Comparison of ENCODE assay signal across 19 cellular contexts in genomic region chr5:150532996-150533395, GRCh38. TPM values are rescaled to one million over a fixed set of nuclear protein-coding genes. Genes with fewer than 3 reads are reported as not detected.
DNase-seq lines count a peak whose midpoint lies in the region; ATAC-seq, FAIRE-seq and TF ChIP-seq lines count a peak whose summit lies in the region.
"Had no signal": no experiment of that assay in that cellular context is flagged by ENCODE, and none has a peak within 500 bp of the region (broad histone marks: within the 10 kb centered on the region; RNA-seq: fewer than 3 reads in every experiment).

No MANE protein-coding gene starts in this region.

- CTCF ChIA-PET in HepG2 (lab: Yijun Ruan, JAX; ENCODE audit: low intra/inter-chr PET ratio, low total read pairs): no interaction called here

- peaks cover 2 to 42% (median 11%) of the 10 kb centered on the region in 4 donors for H3K4me1 ChIP-seq in liver (ENCODE audit: control insufficient read depth in 4 of 4, insufficient read depth in 4 of 4, low read length in 3 of 4)
- H3K4me1 ChIP-seq in HepG2 (ENCODE audit: insufficient read depth, low read length): peaks cover 12% of the 10 kb centered on the region
- H3K4me1 ChIP-seq in right cardiac atrium (ENCODE audit: control insufficient read depth, insufficient read depth, low read length): peaks cover 5% of the 10 kb centered on the region
- peaks cover 26% of the 10 kb centered on the region for H3K4me1 ChIP-seq in ovary (ENCODE audit: insufficient read depth)
- peaks cover 0 to 10% (median 2%) of the 10 kb centered on the region in 4 donors for H3K4me1 ChIP-seq in transverse colon

- POLR2A ChIA-PET in HepG2 (lab: Yijun Ruan, JAX): no interaction called here

- H3K9ac ChIP-seq in liver (ENCODE audit: low read depth in 1 of 2, low read length in 2 of 2) (no peak overlapping the region), HepG2 (ENCODE audit: insufficient read depth, low read depth, low read length) (no peak overlapping the region)
- H3K9ac ChIP-seq: KMS-11 had no signal

- in situ Hi-C loops in HepG2 (cut with HindIII; ENCODE audit: extremely low pct_ligation_motif_present, low pct_unique_long_range_greater_than_20kb) (no loop called here), transverse colon (cut with MboI; ENCODE audit: low pct_ligation_motif_present in 1 of 4, low pct_unique_long_range_greater_than_20kb in 1 of 4, low sequenced_read_pairs in 3 of 4) (loop anchor here in 1 of 4 donors (10.0 kb wide), 1 partner anchor 78 kb away; no protein-coding TSS in a partner anchor)

- no peaks in the 10 kb centered on the region for H3K27me3 ChIP-seq in liver (ENCODE audit: control insufficient read depth in 4 of 4, insufficient read depth in 4 of 4, low read length in 3 of 4)
- H3K27me3 ChIP-seq in HepG2 (ENCODE audit: control insufficient read depth in 1 of 2, insufficient read depth in 2 of 2, low read length in 2 of 2): no peaks in the 10 kb centered on the region
- no peaks in the 10 kb centered on the region for H3K27me3 ChIP-seq in right cardiac atrium (ENCODE audit: control insufficient read depth, insufficient read depth)
- no peaks in the 10 kb centered on the region for H3K27me3 ChIP-seq in ovary
- H3K27me3 ChIP-seq in transverse colon: no peaks in the 10 kb centered on the region

- H3K4me3 ChIP-seq in liver (ENCODE audit: low read depth in 1 of 3, low read length in 3 of 3) (no peak overlapping the region), HepG2 (replicated peaks in 1 of 3; ENCODE audit: insufficient read depth in 1 of 3, low read depth in 2 of 3, low read length in 3 of 3) (no peak overlapping the region), right cardiac atrium (ENCODE audit: low read length) (no peak overlapping the region), ovary (no peak overlapping the region), transverse colon (no peak overlapping the region)
- H3K4me3 ChIP-seq: GM12878, GM23338 had no signal

- no peak overlapping the region for H2AFZ ChIP-seq in HepG2 (ENCODE audit: low read length)
- H2AFZ ChIP-seq: GM23338 had no signal

- DNase-seq in HepG2 (ENCODE audit: low spot score): no peak
- DNase-seq in right cardiac atrium: no peak
- no peak for DNase-seq in ovary
- peak; percentile 41 for DNase-seq in transverse colon
- no peak for DNase-seq in NCI-H526 (lab: John Stamatoyannopoulos, UW)
- no peak for DNase-seq in activated CD8-positive, alpha-beta memory T cell treated with anti-CD3 and anti-CD28 coated beads for 24 hours
- no peak for DNase-seq in NOMO-1 treated with dmso at 0.1 percent for 144 hours (lab: John Stamatoyannopoulos, UW; ENCODE audit: unreplicated experiment)
- DNase-seq: 8988T, C1 segment of cervical spinal cord, GDM1, NCI-H1436 treated with DMSO at 0.1 percent for 48 hours, NCI-H2081, NCI-H510A, NCI-H82 had no signal

- TF ChIP-seq RAD21 in liver (IDR thresholded peaks at IDR 0.05): no peak
- no peak for TF ChIP-seq RAD21 in HepG2 (CRISPR knock-in tag; IDR thresholded peaks at IDR 0.05)

- no peaks in the 10 kb centered on the region for H4K20me1 ChIP-seq in HepG2 (ENCODE audit: insufficient read depth, low read length)

- FAIRE-seq in HepG2 (lab: Jason Lieb, UNC): no peak
- FAIRE-seq: GM12878 had no signal

- no TSS peak for BruUV-seq in HepG2 (replicated peaks; lab: Mats Ljungman, UMichigan)

- 72% methylated on average over 5 of the region's 5 CpGs for WGBS in liver
- WGBS in HepG2 (ENCODE audit: low lambda C conversion rate): 100% methylated on average over 4 of the region's 5 CpGs
- WGBS in right cardiac atrium: 63% methylated on average over 5 of the region's 5 CpGs
- WGBS in ovary, 3 donors: 75 to 89% (median 85%) methylated on average over 5 of the region's 5 CpGs
- 79% methylated on average over 5 of the region's 5 CpGs; no CpG with 5 or more reads in 1 of the 2 donors for WGBS in transverse colon (ENCODE audit: low coverage in 1 of 2), 2 donors

- no peaks in the 10 kb centered on the region for H3K79me2 ChIP-seq in HepG2 (ENCODE audit: insufficient read depth, low read length)

- TF ChIP-seq EP300 in HepG2 (IDR thresholded peaks at IDR 0.05; ENCODE audit: low read depth in 2 of 2, low read length in 2 of 2): no peak
- TF ChIP-seq EP300 in HepG2 (CRISPR knock-in tag; IDR thresholded peaks at IDR 0.05; ENCODE audit: borderline replicate concordance): no peak
- TF ChIP-seq EP300 in ovary (IDR thresholded peaks at IDR 0.05): no peak
- TF ChIP-seq EP300 in transverse colon (IDR thresholded peaks at IDR 0.05; ENCODE audit: low read depth): no peak

- ATAC-seq in HepG2 (no peak), right cardiac atrium (peak; percentile 50 to 59)
- ATAC-seq: GM12878, GM23338, HCT116 had no signal

- H3K9me3 ChIP-seq in liver (ENCODE audit: control insufficient read depth in 4 of 4, low read length in 3 of 4) (no peaks in the 10 kb centered on the region), HepG2 (ENCODE audit: low read length) (no peaks in the 10 kb centered on the region), right cardiac atrium (ENCODE audit: control insufficient read depth, low read length) (no peaks in the 10 kb centered on the region), ovary (no peaks in the 10 kb centered on the region), transverse colon (no peaks in the 10 kb centered on the region)

- intact Hi-C loops in HepG2 (cut with micrococcal nuclease; ENCODE audit: unreplicated experiment): no loop called here
- intact Hi-C loops in right cardiac atrium (cut with DNase I): no loop called here
- intact Hi-C loops in ovary (cut with DNase I): no loop called here
- intact Hi-C loops in transverse colon (cut with DNase I; ENCODE audit: low total_unique reads): no loop called here

- TF ChIP-seq POLR2A in HepG2 (IDR thresholded peaks at IDR 0.05; ENCODE audit: insufficient read depth in 1 of 2, low read depth in 2 of 2, low read length in 2 of 2) (no peak), ovary (IDR thresholded peaks at IDR 0.05) (no peak), transverse colon (IDR thresholded peaks at IDR 0.05) (no peak)

- H3K27ac ChIP-seq in liver (ENCODE audit: low read depth in 1 of 2, low read length in 2 of 2) (peak overlapping the region; percentile 40 to 48), HepG2 (ENCODE audit: extremely low read length, insufficient read depth, low read length) (no peak overlapping the region), right cardiac atrium (ENCODE audit: low read length) (no peak overlapping the region), ovary (peak overlapping the region; percentile 38 to 62), transverse colon (peak overlapping the region in 1 of 4 donors; percentile 31)
- H3K27ac ChIP-seq: KMS-11 had no signal

- no peak overlapping the region for H3K4me2 ChIP-seq in HepG2 (ENCODE audit: low read depth, low read length)
- H3K4me2 ChIP-seq: GM23338, KMS-11 had no signal

- TF ChIP-seq CTCF in liver (IDR thresholded peaks at IDR 0.05; ENCODE audit: low read depth, low read length, missing input control): no peak
- TF ChIP-seq CTCF in HepG2 (CRISPR knock-in tag; IDR thresholded peaks at IDR 0.05): no peak
- TF ChIP-seq CTCF in ovary (IDR thresholded peaks at IDR 0.05): no peak
- no peak for TF ChIP-seq CTCF in transverse colon (IDR thresholded peaks at IDR 0.05)

- H3K36me3 ChIP-seq in liver (ENCODE audit: control insufficient read depth in 4 of 4, insufficient read depth in 3 of 4, low read depth in 1 of 4, low read length in 3 of 4): peaks cover 24 to 51% (median 42%) of the 10 kb centered on the region in 4 donors
- peaks cover 36 to 66% of the 10 kb centered on the region in 2 experiments for H3K36me3 ChIP-seq in HepG2 (replicated peaks in 1 of 2; ENCODE audit: control insufficient read depth in 1 of 2, insufficient read depth in 2 of 2, low read length in 2 of 2)
- H3K36me3 ChIP-seq in ovary: no peaks in the 10 kb centered on the region
- peaks cover 0 to 26% (median 14%) of the 10 kb centered on the region in 4 donors for H3K36me3 ChIP-seq in transverse colon

TF ChIP-seq in liver, 16 proteins besides CTCF, POLR2A, EP300 and RAD21 (continues in another document):
- TF ChIP-seq EGR1 (IDR thresholded peaks at IDR 0.05; ENCODE audit: low read depth in 2 of 2) (no peak), YY1 (IDR thresholded peaks at IDR 0.05) (no peak), GABPA (IDR thresholded peaks at IDR 0.05 in 1 of 2, conservative IDR thresholded peaks at IDR 0.05 in 1 of 2) (no peak)

RNA-seq across cellular contexts. Expression of gene NDST1, which starts 25.1 kb away (rescaled TPM):
- 100 to 1,000 TPM in 1 of 2 donors, 10 to 100 TPM in 1; 39.5 to 103 TPM for total RNA-seq in liver
- polyA plus RNA-seq in liver: 10 to 100 TPM; 10.3 to 38.5 TPM
- 22.1 and 26.2 TPM in 2 replicates for total RNA-seq in HepG2 (2016; rRNA removed; fragmentation: Illumina TruSeq; extraction: Trizol)
- 6.5 and 8.8 TPM in 2 replicates for total RNA-seq in HepG2 (2016; cell fraction: cytosol; rRNA removed; fragmentation: Illumina TruSeq; extraction: Trizol; ENCODE audit: low read depth)
- total RNA-seq in HepG2 (2016; cell fraction: insoluble cytoplasmic fraction; rRNA removed; fragmentation: Illumina TruSeq; extraction: Trizol): 19.6 and 25.2 TPM in 2 replicates
- total RNA-seq in HepG2 (2016; cell fraction: membrane; rRNA removed; fragmentation: Illumina TruSeq; extraction: Trizol): 16.4 and 18.4 TPM in 2 replicates
- total RNA-seq in HepG2 (2016; cell fraction: nucleus; rRNA removed; fragmentation: Illumina TruSeq; extraction: Trizol): 25.2 and 29.3 TPM in 2 replicates
- polyA plus RNA-seq in HepG2 (2011; rRNA removed): 23.8 and 35.0 TPM in 2 replicates
- polyA plus RNA-seq in HepG2 (2011; cell fraction: cytosol; rRNA removed): 18.9 and 20.3 TPM in 2 replicates
- polyA plus RNA-seq in HepG2 (2011; cell fraction: nucleus; rRNA removed): 67.6 and 71.1 TPM in 2 replicates
- 36.0 and 40.8 TPM in 2 replicates for polyA plus RNA-seq in HepG2 (2012)
- 2.7 and 3.1 TPM in 2 replicates for polyA plus RNA-seq in HepG2 (2016; cell fraction: cytosol; fragmentation: Illumina TruSeq; extraction: Trizol; ENCODE audit: low read depth)
- 15.4 and 18.3 TPM in 2 replicates for polyA plus RNA-seq in HepG2 (2016; cell fraction: insoluble cytoplasmic fraction; fragmentation: Illumina TruSeq; extraction: Trizol; ENCODE audit: low read depth)
- 7.8 TPM in 2 replicates for polyA plus RNA-seq in HepG2 (2016; cell fraction: membrane; fragmentation: Illumina TruSeq; extraction: Trizol; ENCODE audit: low read depth)
- polyA plus RNA-seq in HepG2 (2016; cell fraction: nucleus; fragmentation: Illumina TruSeq; extraction: Trizol; ENCODE audit: insufficient read depth, low read depth): 29.1 and 30.9 TPM in 2 replicates
- polyA minus RNA-seq in HepG2 (2011; rRNA and poly(A)+ RNA removed; ENCODE audit: low replicate concordance): 12.5 and 73.9 TPM in 2 replicates
- 20.8 and 29.5 TPM in 2 replicates for polyA minus RNA-seq in HepG2 (2011; cell fraction: cytosol; rRNA and poly(A)+ RNA removed)
- polyA minus RNA-seq in HepG2 (2011; cell fraction: nucleus; rRNA and poly(A)+ RNA removed): 55.1 and 55.2 TPM in 2 replicates
- 10 to 100 TPM; 53.1 to 67.8 (median 58.7) TPM for total RNA-seq in right cardiac atrium
- polyA plus RNA-seq in right cardiac atrium: 45.9 TPM
- 100 to 1,000 TPM in 3 of 7 donors, 10 to 100 TPM in 4; 31.0 to 139 (median 92.8) TPM for total RNA-seq in ovary
- 10 to 100 TPM; 31.8 to 44.1 TPM for polyA plus RNA-seq in ovary
- 100 to 1,000 TPM in 1 of 4 donors, 10 to 100 TPM in 3; 68.8 to 104 (median 96.4) TPM for total RNA-seq in transverse colon

Comparison
In these comparisons a context has a peak if more than half of its experiments do, and no peak if none do; other contexts are left out.
1. H3K27ac ChIP-seq: peak in liver (2 of 2) and ovary (2 of 2); none in HepG2 (single experiment) and right cardiac atrium (single experiment).